Comparison of ENCODE assay signal across 26 cellular contexts in genomic region chr3:177599331-177599730, GRCh38.
DNase-seq lines count a peak whose midpoint lies in the region; ATAC-seq and TF ChIP-seq lines count a peak whose summit lies in the region.
"Had no signal": no experiment of that assay in that cellular context is flagged by ENCODE, and none has a peak within 500 bp of the region (broad histone marks: within the 10 kb centered on the region; RNA-seq: fewer than 3 reads in every experiment).

No MANE protein-coding gene starts in this region.

- no peaks in the 10 kb centered on the region for H3K9me3 ChIP-seq in naive thymus-derived CD4-positive, alpha-beta T cell (ENCODE audit: control insufficient read depth in 2 of 3, low read length in 3 of 3)
- no peaks in the 10 kb centered on the region for H3K9me3 ChIP-seq in thyroid gland
- no peaks in the 10 kb centered on the region for H3K9me3 ChIP-seq in right atrium auricular region
- H3K9me3 ChIP-seq: BE2C, uterus had no signal

- no TSS peak for BruUV-seq in MCF 10A (replicated peaks; lab: Mats Ljungman, UMichigan)

- H3K4me1 ChIP-seq in naive thymus-derived CD4-positive, alpha-beta T cell (ENCODE audit: control insufficient read depth in 2 of 2, insufficient read depth in 2 of 2, low read length in 2 of 2), result peaks cover 39 to 52% of the 10 kb centered on the region in 2 donors
- H3K4me1 ChIP-seq in thyroid gland (peaks cover 65 to 85% of the 10 kb centered on the region in 2 donors), right atrium auricular region (peaks cover 0 to 43% of the 10 kb centered on the region in 2 donors)

- CTCF ChIA-PET in activated naive CD4-positive, alpha-beta T cell treated with anti-CD3 and anti-CD28 coated beads for 36 hours (lab: Charles Lee), result no interaction called here
- CTCF ChIA-PET in MCF 10A (lab: Yijun Ruan, JAX), result no interaction called here
- CTCF ChIA-PET in naive thymus-derived CD4-positive, alpha-beta T cell (lab: Charles Lee), result no interaction called here

- H3K36me3 Mint-ChIP-seq in activated naive CD4-positive, alpha-beta T cell treated with anti-CD3 and anti-CD28 coated beads, Interleukin-2, amount 50 U/mL, for 24 hours, result no peaks in the 10 kb centered on the region
- H3K36me3 Mint-ChIP-seq in activated naive CD4-positive, alpha-beta T cell treated with anti-CD3 and anti-CD28 coated beads for 36 hours (ENCODE audit: low read depth), result no peaks in the 10 kb centered on the region
- no peaks in the 10 kb centered on the region for H3K36me3 Mint-ChIP-seq in MCF 10A (ENCODE audit: insufficient read depth, unreplicated experiment)
- peaks cover 0 to 11% (median 0%) of the 10 kb centered on the region in 5 donors for H3K36me3 Mint-ChIP-seq in naive thymus-derived CD4-positive, alpha-beta T cell
- H3K36me3 Mint-ChIP-seq: WTC11 had no signal

- WGBS in thyroid gland, 2 donors, result 62 to 66% methylated on average over 2 of the region's 2 CpGs

- POLR2A ChIA-PET in MCF 10A (lab: Yijun Ruan, JAX), result interaction anchor here (0.8 to 2.8 kb wide), 3 partner anchors 20 to 637 kb away, joined by 4 to 9 read pairs (median 4); no protein-coding TSS in a partner anchor
- POLR2A ChIA-PET in naive thymus-derived CD4-positive, alpha-beta T cell (lab: Charles Lee), result interaction anchor here (0.6 to 2.7 kb wide), 4 partner anchors 51 to 490 kb away, joined by 3 to 9 read pairs (median 5); no protein-coding TSS in a partner anchor

- TF ChIP-seq POLR2A in thyroid gland (IDR thresholded peaks at IDR 0.05), result no peak

- H3K36me3 ChIP-seq in naive thymus-derived CD4-positive, alpha-beta T cell (ENCODE audit: control insufficient read depth in 2 of 3, insufficient read depth in 3 of 3, low read length in 3 of 3), result no peaks in the 10 kb centered on the region
- no peaks in the 10 kb centered on the region for H3K36me3 ChIP-seq in thyroid gland
- no peaks in the 10 kb centered on the region for H3K36me3 ChIP-seq in right atrium auricular region
- H3K36me3 ChIP-seq: BE2C, uterus had no signal

- intact Hi-C loops in activated naive CD4-positive, alpha-beta T cell treated with anti-CD3 and anti-CD28 coated beads for 36 hours (cut with micrococcal nuclease), result loop anchor here (2.0 to 10.0 kb wide), 4 partner anchors 48 to 545 kb away; partner anchors contain the start of gene TBL1XR1
- intact Hi-C loops in MCF 10A (cut with micrococcal nuclease), result loop anchor here (10.0 kb wide), 4 partner anchors 125 to 725 kb away; no protein-coding TSS in a partner anchor
- intact Hi-C loops in naive thymus-derived CD4-positive, alpha-beta T cell (cut with micrococcal nuclease), result loop anchor here (2.0 to 10.0 kb wide), 8 partner anchors 43 to 547 kb away; partner anchors contain the start of gene TBL1XR1 (in 1 of the 2)
- intact Hi-C loops in thyroid gland (cut with DNase I), result no loop called here

- no peak overlapping the region for H3K4me3 ChIP-seq in naive thymus-derived CD4-positive, alpha-beta T cell (ENCODE audit: low read length)
- no peak overlapping the region for H3K4me3 ChIP-seq in thyroid gland (replicated peaks in 1 of 3)
- no peak overlapping the region for H3K4me3 ChIP-seq in right atrium auricular region
- H3K4me3 ChIP-seq: GM12878, skin epidermis, uterus had no signal

- H3K27me3 Mint-ChIP-seq in activated naive CD4-positive, alpha-beta T cell treated with anti-CD3 and anti-CD28 coated beads, Interleukin-2, amount 50 U/mL, for 24 hours, result no peaks in the 10 kb centered on the region
- no peaks in the 10 kb centered on the region for H3K27me3 Mint-ChIP-seq in activated naive CD4-positive, alpha-beta T cell treated with anti-CD3 and anti-CD28 coated beads for 36 hours (ENCODE audit: low read depth)
- H3K27me3 Mint-ChIP-seq in MCF 10A (ENCODE audit: insufficient read depth, unreplicated experiment), result no peaks in the 10 kb centered on the region
- H3K27me3 Mint-ChIP-seq in naive thymus-derived CD4-positive, alpha-beta T cell, result no peaks in the 10 kb centered on the region
- H3K27me3 Mint-ChIP-seq: activated T-helper 17 cell treated with anti-CD3 and anti-CD28 coated beads, Interleukin-2, amount 50 U/mL, for 72 hours had no signal

- H3K4me3 Mint-ChIP-seq in activated naive CD4-positive, alpha-beta T cell treated with anti-CD3 and anti-CD28 coated beads, Interleukin-2, amount 50 U/mL, for 24 hours, result no peak overlapping the region
- no peak overlapping the region for H3K4me3 Mint-ChIP-seq in activated naive CD4-positive, alpha-beta T cell treated with anti-CD3 and anti-CD28 coated beads for 36 hours
- H3K4me3 Mint-ChIP-seq in MCF 10A (ENCODE audit: unreplicated experiment), result no peak overlapping the region
- peak overlapping the region in 7 of 10 donors; percentile 10 to 71 (median 40) for H3K4me3 Mint-ChIP-seq in naive thymus-derived CD4-positive, alpha-beta T cell
- H3K4me3 Mint-ChIP-seq: WTC11 had no signal

- TF ChIP-seq CTCF in MCF 10A (IDR thresholded peaks at IDR 0.05; ENCODE audit: unreplicated experiment) (no peak), thyroid gland (IDR thresholded peaks at IDR 0.05) (no peak), right atrium auricular region (IDR thresholded peaks at IDR 0.05) (no peak)

- H3K27ac Mint-ChIP-seq in activated naive CD4-positive, alpha-beta T cell treated with anti-CD3 and anti-CD28 coated beads, Interleukin-2, amount 50 U/mL, for 24 hours, result peak overlapping the region; percentile 75
- no peak overlapping the region for H3K27ac Mint-ChIP-seq in activated naive CD4-positive, alpha-beta T cell treated with anti-CD3 and anti-CD28 coated beads for 36 hours
- H3K27ac Mint-ChIP-seq in MCF 10A (ENCODE audit: low read depth, unreplicated experiment), result peak overlapping the region; percentile 93
- peak overlapping the region; percentile 26 to 97 (median 77) for H3K27ac Mint-ChIP-seq in naive thymus-derived CD4-positive, alpha-beta T cell
- H3K27ac Mint-ChIP-seq: activated T-helper 17 cell treated with anti-CD3 and anti-CD28 coated beads, Interleukin-2, amount 50 U/mL, for 72 hours had no signal

- H3K9me3 Mint-ChIP-seq in activated naive CD4-positive, alpha-beta T cell treated with anti-CD3 and anti-CD28 coated beads, Interleukin-2, amount 50 U/mL, for 24 hours, result no peaks in the 10 kb centered on the region
- no peaks in the 10 kb centered on the region for H3K9me3 Mint-ChIP-seq in activated naive CD4-positive, alpha-beta T cell treated with anti-CD3 and anti-CD28 coated beads for 36 hours
- no peaks in the 10 kb centered on the region for H3K9me3 Mint-ChIP-seq in MCF 10A (ENCODE audit: unreplicated experiment)
- H3K9me3 Mint-ChIP-seq in naive thymus-derived CD4-positive, alpha-beta T cell, result peaks cover 0 to 3% (median 0%) of the 10 kb centered on the region in 11 donors
- H3K9me3 Mint-ChIP-seq: activated T-helper 17 cell treated with anti-CD3 and anti-CD28 coated beads, Interleukin-2, amount 50 U/mL, for 72 hours; WTC11 had no signal

- peaks cover 88% of the 10 kb centered on the region for H3K4me1 Mint-ChIP-seq in activated naive CD4-positive, alpha-beta T cell treated with anti-CD3 and anti-CD28 coated beads, Interleukin-2, amount 50 U/mL, for 24 hours
- H3K4me1 Mint-ChIP-seq in activated naive CD4-positive, alpha-beta T cell treated with anti-CD3 and anti-CD28 coated beads for 36 hours (ENCODE audit: low read depth), result peaks cover 71% of the 10 kb centered on the region
- H3K4me1 Mint-ChIP-seq in MCF 10A (ENCODE audit: insufficient read depth, unreplicated experiment), result peaks cover 61% of the 10 kb centered on the region
- peaks cover 57 to 89% (median 86%) of the 10 kb centered on the region in 7 donors for H3K4me1 Mint-ChIP-seq in naive thymus-derived CD4-positive, alpha-beta T cell

- no peak for DNase-seq in activated naive CD4-positive, alpha-beta T cell treated with anti-CD3 and anti-CD28 coated beads for 36 hours
- DNase-seq in MCF 10A (ENCODE audit: unreplicated experiment) (no peak), thyroid gland (no peak), right atrium auricular region (ENCODE audit: low spot score) (no peak)
- DNase-seq in naive thymus-derived CD4-positive, alpha-beta T cell, result no peak
- DNase-seq: amniotic stem cell; BE2C; central memory CD4-positive, alpha-beta T cell; DMS 273 treated with DMSO at 0.1 percent for 48 hours; GDM1; HCEC 1CT; left ventricle myocardium superior; NCI-H1436 treated with DMSO at 0.1 percent for 48 hours; NCI-H2171; NCI-H774; PC-3; stimulated activated CD4-positive, alpha-beta T cell treated with anti-CD3 and anti-CD28 coated beads, Interleukin-4, amount 100 ng/mL, for 24 hours; uterus had no signal

- no peak for ATAC-seq in naive thymus-derived CD4-positive, alpha-beta T cell
- ATAC-seq in GM21367 (IDR thresholded peaks at IDR 0.05; ENCODE audit: unreplicated experiment), result no peak
- no peak for ATAC-seq in GM18870 (IDR thresholded peaks at IDR 0.05; ENCODE audit: unreplicated experiment)
- ATAC-seq: activated T-helper 17 cell treated with anti-CD3 and anti-CD28 coated beads, Interleukin-2, amount 50 U/mL, for 72 hours; GM12878; HepG2; left ventricle myocardium superior; PC-3; WTC11 had no signal

- no peaks in the 10 kb centered on the region for H3K27me3 ChIP-seq in naive thymus-derived CD4-positive, alpha-beta T cell (ENCODE audit: control insufficient read depth in 2 of 2, insufficient read depth in 2 of 2, low read length in 2 of 2)
- H3K27me3 ChIP-seq in thyroid gland (no peaks in the 10 kb centered on the region), right atrium auricular region (no peaks in the 10 kb centered on the region)
- H3K27me3 ChIP-seq: BE2C, uterus had no signal

- no peak overlapping the region for H3K27ac ChIP-seq in naive thymus-derived CD4-positive, alpha-beta T cell (ENCODE audit: low read depth, low read length)
- H3K27ac ChIP-seq in thyroid gland (peak overlapping the region; percentile 63 to 80 (median 80)), right atrium auricular region (no peak overlapping the region)

Comparison
In these comparisons a context has a peak if more than half of its experiments do, and no peak if none do; other contexts are left out.
1. H3K4me3 Mint-ChIP-seq: peak in naive thymus-derived CD4-positive, alpha-beta T cell (7 of 10); none in activated naive CD4-positive, alpha-beta T cell treated with anti-CD3 and anti-CD28 coated beads, Interleukin-2, amount 50 U/mL, for 24 hours (single experiment), activated naive CD4-positive, alpha-beta T cell treated with anti-CD3 and anti-CD28 coated beads for 36 hours (single experiment) and MCF 10A (single experiment).
2. H3K27ac ChIP-seq: peak in thyroid gland (3 of 3); none in naive thymus-derived CD4-positive, alpha-beta T cell (single experiment) and right atrium auricular region (0 of 2).